Comparison of ENCODE assay signal across 9 cellular contexts in the genomic region with DNA sequence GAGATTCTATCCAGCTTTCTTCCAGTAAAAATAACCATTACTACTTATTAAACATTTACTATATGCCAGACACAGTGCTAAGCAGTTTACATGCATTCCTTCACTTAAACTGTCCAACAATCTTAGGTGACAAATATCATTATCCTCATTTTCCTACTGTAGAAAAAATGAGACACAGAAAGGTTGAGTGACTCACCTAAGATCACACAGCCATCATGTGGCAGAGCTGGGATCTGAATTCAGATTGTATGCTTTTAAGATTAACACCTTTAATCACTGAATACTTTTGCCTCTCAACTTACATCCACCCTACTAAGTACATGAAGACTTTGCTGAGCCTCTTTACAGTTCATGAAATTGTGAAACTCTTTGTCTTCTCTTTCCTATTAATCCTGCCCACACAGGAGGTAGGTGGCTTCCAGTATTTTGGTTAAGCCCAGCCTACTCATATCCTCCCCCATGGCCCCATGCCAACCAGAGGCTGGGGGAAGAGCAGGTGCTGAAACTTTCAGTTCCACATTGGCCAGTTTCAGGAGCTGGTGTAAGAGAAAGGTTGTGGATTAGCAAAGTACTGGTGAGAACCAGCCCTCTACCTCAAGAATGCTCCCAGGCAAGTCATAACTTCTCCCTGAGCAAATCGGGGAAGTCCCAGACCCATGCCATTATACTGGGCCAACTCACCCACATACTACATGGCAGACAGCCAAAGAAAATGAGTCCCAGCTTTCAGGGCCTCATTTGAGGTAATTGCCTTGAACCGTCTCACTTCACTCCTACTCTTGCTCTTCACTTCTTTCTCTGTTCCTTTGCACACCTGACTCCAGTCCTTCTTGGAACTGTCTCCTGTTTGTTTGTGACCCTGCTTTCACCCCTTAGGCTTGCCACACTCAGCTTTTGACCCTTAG.
DNase-seq lines count a peak whose midpoint lies in the region; ATAC-seq and TF ChIP-seq lines count a peak whose summit lies in the region.
"Had no signal": no experiment of that assay in that cellular context is flagged by ENCODE, and none has a peak within 500 bp of the region (broad histone marks: within the 10 kb centered on the region; RNA-seq: fewer than 3 reads in every experiment).

No MANE protein-coding gene starts in this region.

- H3K27ac Mint-ChIP-seq in activated naive CD4-positive, alpha-beta T cell treated with anti-CD3 and anti-CD28 coated beads, Interleukin-2, amount 10 ng/mL, durations not matched to agents 7 days and 5 days, result no peak overlapping the region

- in situ Hi-C loops in KBM-7 (cut with MboI; ENCODE audit: low pct_unique_long_range_greater_than_20kb, low sequenced_read_pairs), result no loop called here

- no peaks in the 10 kb centered on the region for H3K27me3 Mint-ChIP-seq in activated naive CD4-positive, alpha-beta T cell treated with anti-CD3 and anti-CD28 coated beads, Interleukin-2, amount 10 ng/mL, durations not matched to agents 7 days and 5 days

- H3K4me3 Mint-ChIP-seq in activated naive CD4-positive, alpha-beta T cell treated with anti-CD3 and anti-CD28 coated beads, Interleukin-2, amount 10 ng/mL, durations not matched to agents 7 days and 5 days, result no peak overlapping the region

- no peaks in the 10 kb centered on the region for H3K4me1 Mint-ChIP-seq in activated naive CD4-positive, alpha-beta T cell treated with anti-CD3 and anti-CD28 coated beads, Interleukin-2, amount 10 ng/mL, durations not matched to agents 7 days and 5 days

- peak; percentile 93 for ATAC-seq in GM18519 (IDR thresholded peaks at IDR 0.05; ENCODE audit: low FRiP score, unreplicated experiment)
- ATAC-seq in GM21737 (IDR thresholded peaks at IDR 0.05; ENCODE audit: unreplicated experiment), result peak; percentile 98
- ATAC-seq: K562 had no signal

- no peaks in the 10 kb centered on the region for H3K36me3 Mint-ChIP-seq in activated naive CD4-positive, alpha-beta T cell treated with anti-CD3 and anti-CD28 coated beads, Interleukin-2, amount 10 ng/mL, durations not matched to agents 7 days and 5 days

- no peaks in the 10 kb centered on the region for H3K9me3 Mint-ChIP-seq in activated naive CD4-positive, alpha-beta T cell treated with anti-CD3 and anti-CD28 coated beads, Interleukin-2, amount 10 ng/mL, durations not matched to agents 7 days and 5 days

- H3K4me3 ChIP-seq in cardiac fibroblast (replicated peaks in 1 of 2; ENCODE audit: low read depth in 2 of 2, low read length in 2 of 2), result no peak overlapping the region
- H3K4me3 ChIP-seq: K562 had no signal

- DNase-seq in KBM-7, result peak; percentile 12
- DNase-seq in cardiac fibroblast (ENCODE audit: low read depth in 2 of 2), result peak; percentile 39 to 49
- DNase-seq in NCI-H526 (lab: John Stamatoyannopoulos, UW), result no peak
- DNase-seq in central memory CD4-positive, alpha-beta T cell, result no peak
- no peak for DNase-seq in activated naive CD4-positive, alpha-beta T cell treated with anti-CD3 and anti-CD28 coated beads, Interleukin-2, amount 10 ng/mL, durations not matched to agents 7 days and 5 days
- DNase-seq in inferior parietal cortex (ENCODE audit: extremely low spot score), result no peak

- no peak for TF ChIP-seq CTCF in cardiac fibroblast (IDR thresholded peaks at IDR 0.05; ENCODE audit: low read depth, low read length)

- CTCF ChIA-PET in activated naive CD4-positive, alpha-beta T cell treated with anti-CD3 and anti-CD28 coated beads, Interleukin-2, amount 10 ng/mL, durations not matched to agents 7 days and 5 days (lab: Charles Lee), result no interaction called here

Comparison
In these comparisons a context has a peak if more than half of its experiments do, and no peak if none do; other contexts are left out.
1. DNase-seq: peak in KBM-7 (single experiment) and cardiac fibroblast (2 of 2); none in NCI-H526 (0 of 2), central memory CD4-positive, alpha-beta T cell (single experiment), activated naive CD4-positive, alpha-beta T cell treated with anti-CD3 and anti-CD28 coated beads, Interleukin-2, amount 10 ng/mL, durations not matched to agents 7 days and 5 days (single experiment) and inferior parietal cortex (single experiment).